9 cellular contexts compared by ENCODE assay signal in genomic region chr10:22505923-22506685, GRCh38.
DNase-seq lines count a peak whose midpoint lies in the region; ATAC-seq, FAIRE-seq and TF ChIP-seq lines count a peak whose summit lies in the region.
"Had no signal": no experiment of that assay in that cellular context is flagged by ENCODE, and none has a peak within 500 bp of the region (broad histone marks: within the 10 kb centered on the region; RNA-seq: fewer than 3 reads in every experiment).

No MANE protein-coding gene starts in this region.

- TF ChIP-seq CTCF in mucosa of descending colon (IDR thresholded peaks at IDR 0.05) (no peak), testis (IDR thresholded peaks at IDR 0.05) (no peak)

- no peaks in the 10 kb centered on the region for H3K36me3 ChIP-seq in mucosa of descending colon (ENCODE audit: low read depth)
- no peaks in the 10 kb centered on the region for H3K36me3 ChIP-seq in testis (ENCODE audit: low read depth, missing control alignments)
- H3K36me3 ChIP-seq: BLaER1 had no signal

- no peak for FAIRE-seq in HTR-8/SVneo (lab: Jason Lieb, UNC)

- peak; percentile 95 for ATAC-seq in mucosa of descending colon
- ATAC-seq in GM21529 (IDR thresholded peaks at IDR 0.05; ENCODE audit: unreplicated experiment): no peak

- no peak for TF ChIP-seq POLR2A in testis (IDR thresholded peaks at IDR 0.05)

- no peaks in the 10 kb centered on the region for H3K27me3 ChIP-seq in testis
- H3K27me3 ChIP-seq: BLaER1 had no signal

- H3K9me3 ChIP-seq in mucosa of descending colon (peaks cover 3% of the 10 kb centered on the region), testis (no peaks in the 10 kb centered on the region)

- intact Hi-C loops in mucosa of descending colon (cut with DNase I, micrococcal nuclease): no loop called here
- intact Hi-C loops in testis (cut with DNase I; ENCODE audit: low total_unique reads): no loop called here

- H3K4me1 ChIP-seq in mucosa of descending colon (ENCODE audit: low read depth) (peaks cover 5% of the 10 kb centered on the region), testis (no peaks in the 10 kb centered on the region)

- 47 to 51% methylated on average over 11 of the region's 11 CpGs for WGBS in testis, 2 donors

- H3K27ac ChIP-seq in testis: no peak overlapping the region
- H3K27ac ChIP-seq: BLaER1 had no signal

- H3K4me3 ChIP-seq in mucosa of descending colon: no peak overlapping the region
- H3K4me3 ChIP-seq in testis: no peak overlapping the region
- H3K4me3 ChIP-seq: BLaER1 had no signal

- DNase-seq in activated effector memory CD4-positive, alpha-beta T cell treated with anti-CD3 and anti-CD28 coated beads, Interleukin-2, amount 50 U/mL, for 16 hours: peak; percentile 71
- no peak for DNase-seq in activated effector memory CD4-positive, alpha-beta T cell treated with Interleukin-2 at 50 U/mL for 16 hours
- DNase-seq in activated CD8-positive, alpha-beta memory T cell treated with anti-CD3 and anti-CD28 coated beads for 24 hours: peak; percentile 75
- DNase-seq in mucosa of descending colon (peak; percentile 53 to 83 (median 60)), testis (peak; percentile 18), ecto neural progenitor cell (ENCODE audit: low spot score) (no peak), HTR-8/SVneo (ENCODE audit: insufficient read length, low spot score) (no peak)

Comparison
In these comparisons a context has a peak if more than half of its experiments do, and no peak if none do; other contexts are left out.
1. DNase-seq: peak in activated effector memory CD4-positive, alpha-beta T cell treated with anti-CD3 and anti-CD28 coated beads, Interleukin-2, amount 50 U/mL, for 16 hours (single experiment), activated CD8-positive, alpha-beta memory T cell treated with anti-CD3 and anti-CD28 coated beads for 24 hours (single experiment), mucosa of descending colon (3 of 3) and testis (single experiment); none in activated effector memory CD4-positive, alpha-beta T cell treated with Interleukin-2 at 50 U/mL for 16 hours (single experiment), ecto neural progenitor cell (single experiment) and HTR-8/SVneo (single experiment).